ENCODE assay signal across 17 cellular contexts in the genomic region with DNA sequence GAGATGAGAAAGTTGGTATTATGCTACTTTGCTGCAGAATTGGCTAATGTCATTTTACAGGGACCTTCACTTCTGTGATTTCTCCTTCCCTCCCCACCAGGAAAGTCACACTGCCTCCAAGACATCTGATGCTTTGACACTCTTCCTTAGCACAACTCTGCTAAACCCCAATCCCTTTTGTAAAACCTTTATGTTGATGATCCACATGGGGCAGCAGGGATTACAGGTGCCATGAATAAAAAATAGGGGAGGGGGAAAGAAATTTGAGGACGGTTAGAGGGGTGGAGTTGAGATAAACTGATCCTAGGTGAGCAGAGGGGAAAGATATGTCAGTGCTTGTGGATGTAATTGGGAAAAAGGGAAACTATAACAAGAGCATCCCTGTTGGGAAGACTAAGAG. TPM values are rescaled to one million over a fixed set of nuclear protein-coding genes. Genes with fewer than 3 reads are reported as not detected.
A peak's percentile ranks its signal among the peaks of the same experiment; 100 is the strongest.
DNase-seq lines count a peak whose midpoint lies in the region; ATAC-seq and TF ChIP-seq lines count a peak whose summit lies in the region.
"Had no signal": no experiment of that assay in that cellular context is flagged by ENCODE, and none has a peak within 500 bp of the region (broad histone marks: within the 10 kb centered on the region; RNA-seq: fewer than 3 reads in every experiment).

No MANE protein-coding gene starts in this region.

- CTCF ChIA-PET in CD4-positive, alpha-beta T cell (lab: Charles Lee) = no interaction called here
- CTCF ChIA-PET in activated CD8-positive, alpha-beta T cell treated with anti-CD3 and anti-CD28 coated beads for 36 hours (lab: Charles Lee) = interaction anchor here (1.6 kb wide), 1 partner anchor 20 kb away, joined by 3 read pairs; no protein-coding TSS in a partner anchor

- H3K27me3 Mint-ChIP-seq in activated T-cell treated with anti-CD3 and anti-CD28 coated beads, Interleukin-2, amount 50 U/mL, for 72 hours (ENCODE audit: low read depth) = no peaks in the 10 kb centered on the region
- H3K27me3 Mint-ChIP-seq in CD4-positive, alpha-beta T cell = no peaks in the 10 kb centered on the region
- H3K27me3 Mint-ChIP-seq in activated CD8-positive, alpha-beta T cell treated with anti-CD3 and anti-CD28 coated beads for 36 hours = no peaks in the 10 kb centered on the region
- no peaks in the 10 kb centered on the region for H3K27me3 Mint-ChIP-seq in memory B cell

- no peaks in the 10 kb centered on the region for H3K27me3 ChIP-seq in CD4-positive, alpha-beta T cell (ENCODE audit: control insufficient read depth, insufficient read depth, low read length)
- no peaks in the 10 kb centered on the region for H3K27me3 ChIP-seq in vagina

- no peak for TF ChIP-seq CTCF in CD4-positive, alpha-beta T cell (IDR thresholded peaks at IDR 0.05)
- TF ChIP-seq CTCF in activated CD8-positive, alpha-beta T cell treated with anti-CD3 and anti-CD28 coated beads for 36 hours (IDR thresholded peaks at IDR 0.05) = no peak
- no peak for TF ChIP-seq CTCF in vagina (IDR thresholded peaks at IDR 0.05)

- H3K4me1 Mint-ChIP-seq in activated T-cell treated with anti-CD3 and anti-CD28 coated beads, Interleukin-2, amount 50 U/mL, for 72 hours (ENCODE audit: low read depth) = peaks cover 32% of the 10 kb centered on the region
- peaks cover 45% of the 10 kb centered on the region for H3K4me1 Mint-ChIP-seq in CD4-positive, alpha-beta T cell (ENCODE audit: low read depth)
- peaks cover 52% of the 10 kb centered on the region for H3K4me1 Mint-ChIP-seq in activated CD8-positive, alpha-beta T cell treated with anti-CD3 and anti-CD28 coated beads for 36 hours (ENCODE audit: low read depth)
- peaks cover 12% of the 10 kb centered on the region for H3K4me1 Mint-ChIP-seq in memory B cell

- intact Hi-C loops in CD4-positive, alpha-beta T cell (cut with DNase I, micrococcal nuclease) = no loop called here
- intact Hi-C loops in activated CD8-positive, alpha-beta T cell treated with anti-CD3 and anti-CD28 coated beads for 36 hours (cut with micrococcal nuclease) = no loop called here
- intact Hi-C loops in head of caudate nucleus (cut with DNase I) = no loop called here
- intact Hi-C loops in vagina (cut with DNase I) = no loop called here

- H3K4me3 Mint-ChIP-seq in activated T-cell treated with anti-CD3 and anti-CD28 coated beads, Interleukin-2, amount 50 U/mL, for 72 hours = no peak overlapping the region
- no peak overlapping the region for H3K4me3 Mint-ChIP-seq in CD4-positive, alpha-beta T cell
- H3K4me3 Mint-ChIP-seq in activated CD8-positive, alpha-beta T cell treated with anti-CD3 and anti-CD28 coated beads for 36 hours = no peak overlapping the region
- no peak overlapping the region for H3K4me3 Mint-ChIP-seq in memory B cell

- no peaks in the 10 kb centered on the region for H3K9me3 ChIP-seq in CD4-positive, alpha-beta T cell (ENCODE audit: control insufficient read depth, low read length)
- no peaks in the 10 kb centered on the region for H3K9me3 ChIP-seq in vagina
- H3K9me3 ChIP-seq: A549 had no signal

- peak overlapping the region; percentile 21 for H3K27ac Mint-ChIP-seq in activated T-cell treated with anti-CD3 and anti-CD28 coated beads, Interleukin-2, amount 50 U/mL, for 72 hours
- peak overlapping the region; percentile 10 for H3K27ac Mint-ChIP-seq in CD4-positive, alpha-beta T cell
- H3K27ac Mint-ChIP-seq in activated CD8-positive, alpha-beta T cell treated with anti-CD3 and anti-CD28 coated beads for 36 hours = peak overlapping the region; percentile 40
- H3K27ac Mint-ChIP-seq in memory B cell = peak overlapping the region; percentile 10

- POLR2A ChIA-PET in CD4-positive, alpha-beta T cell (lab: Charles Lee) = no interaction called here
- POLR2A ChIA-PET in activated CD8-positive, alpha-beta T cell treated with anti-CD3 and anti-CD28 coated beads for 36 hours (lab: Charles Lee) = interaction anchor here (0.6 kb wide), 1 partner anchor 29 kb away, joined by 3 read pairs; no protein-coding TSS in a partner anchor

- H3K4me3 ChIP-seq in vagina = no peak overlapping the region
- H3K4me3 ChIP-seq: A549, K562 had no signal

- H3K9me3 Mint-ChIP-seq in activated T-cell treated with anti-CD3 and anti-CD28 coated beads, Interleukin-2, amount 50 U/mL, for 72 hours = no peaks in the 10 kb centered on the region
- H3K9me3 Mint-ChIP-seq in CD4-positive, alpha-beta T cell = no peaks in the 10 kb centered on the region
- H3K9me3 Mint-ChIP-seq in activated CD8-positive, alpha-beta T cell treated with anti-CD3 and anti-CD28 coated beads for 36 hours = no peaks in the 10 kb centered on the region
- H3K9me3 Mint-ChIP-seq in memory B cell = no peaks in the 10 kb centered on the region

- no peak for ATAC-seq in activated T-cell treated with anti-CD3 and anti-CD28 coated beads, Interleukin-2, amount 50 U/mL, for 72 hours (replicated peaks in 1 of 2)
- ATAC-seq in CD4-positive, alpha-beta T cell (ENCODE audit: poor library complexity) = no peak
- ATAC-seq in activated CD8-positive, alpha-beta T cell treated with anti-CD3 and anti-CD28 coated beads for 36 hours = no peak
- no peak for ATAC-seq in memory B cell (ENCODE audit: low read depth)
- ATAC-seq: A549, K562 had no signal

- no peak overlapping the region for H3K27ac ChIP-seq in CD4-positive, alpha-beta T cell (ENCODE audit: low read depth, low read length)
- H3K27ac ChIP-seq in vagina = no peak overlapping the region
- H3K27ac ChIP-seq: A549, RWPE1 had no signal

- peaks cover 4 to 21% of the 10 kb centered on the region in 2 donors for H3K36me3 Mint-ChIP-seq in activated T-cell treated with anti-CD3 and anti-CD28 coated beads, Interleukin-2, amount 50 U/mL, for 72 hours (ENCODE audit: insufficient read depth in 2 of 2)
- H3K36me3 Mint-ChIP-seq in CD4-positive, alpha-beta T cell (ENCODE audit: low read depth) = peaks cover 80% of the 10 kb centered on the region
- H3K36me3 Mint-ChIP-seq in activated CD8-positive, alpha-beta T cell treated with anti-CD3 and anti-CD28 coated beads for 36 hours (ENCODE audit: low read depth) = peaks cover 56% of the 10 kb centered on the region
- peaks cover 23% of the 10 kb centered on the region for H3K36me3 Mint-ChIP-seq in memory B cell

- peaks cover 0 to 41% of the 10 kb centered on the region in 2 donors for H3K36me3 ChIP-seq in vagina

- TF ChIP-seq POLR2A in vagina (IDR thresholded peaks at IDR 0.05) = no peak

- no peak for DNase-seq in activated T-cell treated with anti-CD3 and anti-CD28 coated beads, Interleukin-2, amount 50 U/mL, for 72 hours
- DNase-seq in activated T-cell treated with anti-CD3 and anti-CD28 coated beads, Interleukin-2, amount 50 U/mL, for 1 hour = no peak
- DNase-seq in CD4-positive, alpha-beta T cell = no peak
- DNase-seq in activated CD8-positive, alpha-beta T cell treated with anti-CD3 and anti-CD28 coated beads for 36 hours = no peak
- DNase-seq in memory B cell (ENCODE audit: low spot score in 2 of 2) (no peak), head of caudate nucleus (no peak), COLO829 (ENCODE audit: low spot score) (no peak), vagina (ENCODE audit: extremely low spot score in 2 of 2) (no peak)
- DNase-seq: NCI-H1048; NCI-H146; NCI-H2081 treated with DMSO at 0.1 percent for 48 hours; NCI-H524 treated with DMSO at 0.1 percent for 48 hours; NK-92 treated with Interleukin-12 subunit alpha and Interleukin-12 subunit beta, amount 100 ng/mL, for 24 hours; OCI-M1 had no signal

- no peaks in the 10 kb centered on the region for H3K4me1 ChIP-seq in vagina
- H3K4me1 ChIP-seq: A549 had no signal

RNA-seq across cellular contexts. Expression of a gene that starts 26.4 kb away (rescaled TPM):
- 10 to 100 TPM; 37.8 to 44.0 TPM for total RNA-seq in activated T-cell treated with anti-CD3 and anti-CD28 coated beads, Interleukin-2, amount 50 U/mL, for 72 hours
- 10 to 100 TPM; 62.1 to 67.5 TPM for total RNA-seq in CD4-positive, alpha-beta T cell
- 10 to 100 TPM; 30.5 to 32.1 TPM for total RNA-seq in activated CD8-positive, alpha-beta T cell treated with anti-CD3 and anti-CD28 coated beads for 36 hours
- 34.6 TPM for total RNA-seq in vagina
